Comparison of ENCODE assay signal across 8 cellular contexts in the genomic region with DNA sequence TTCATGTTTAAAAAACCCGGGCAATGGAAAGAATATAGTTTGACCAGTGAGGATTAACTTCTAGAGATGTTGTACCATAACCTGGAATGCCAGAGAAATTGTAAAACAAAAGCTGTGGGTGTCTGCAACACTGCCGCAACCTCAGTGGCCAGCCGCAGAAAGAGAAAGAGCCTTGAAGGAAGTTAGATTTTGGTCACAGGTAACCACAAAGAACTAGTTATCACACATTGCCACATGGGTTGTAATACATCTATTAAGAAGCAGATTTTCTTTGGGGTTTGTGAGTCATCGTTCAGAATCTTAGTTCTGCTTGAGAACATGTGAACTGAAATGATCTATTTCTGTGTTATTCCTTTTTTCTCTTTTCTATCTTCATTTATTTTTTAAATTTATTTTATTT.
DNase-seq lines count a peak whose midpoint lies in the region; ATAC-seq, FAIRE-seq and TF ChIP-seq lines count a peak whose summit lies in the region.

No MANE protein-coding gene starts in this region.

- H3K4me3 ChIP-seq in KMS-11 (IDR thresholded peaks at IDR 0.05; ENCODE audit: insufficient read depth, low read depth, low read length) (no peak overlapping the region), astrocyte of the spinal cord (ENCODE audit: low read depth, low read length) (no peak overlapping the region)

- TF ChIP-seq CTCF in KMS-11 (conservative IDR thresholded peaks at IDR 0.05; ENCODE audit: low read depth, low read length) (no peak), astrocyte of the spinal cord (IDR thresholded peaks at IDR 0.05; ENCODE audit: low read depth, low read length) (no peak), D721Med (IDR thresholded peaks at IDR 0.05; ENCODE audit: insufficient read depth, missing control alignments) (no peak)

- ATAC-seq in GM21423 (IDR thresholded peaks at IDR 0.05; ENCODE audit: unreplicated experiment): peak; percentile 86

- H4K20me1 ChIP-seq in KMS-11 (ENCODE audit: insufficient read depth): no peaks in the 10 kb centered on the region

- DNase-seq in ELR (ENCODE audit: low read depth) (peak; percentile 69), astrocyte of the spinal cord (ENCODE audit: low read depth, low spot score) (peak; percentile 87), NCI-H1436 (lab: John Stamatoyannopoulos, UW) (no peak), NCI-H1417 treated with DMSO at 0.1 percent for 48 hours (lab: John Stamatoyannopoulos, UW) (no peak), D721Med (ENCODE audit: insufficient read length, low spot score) (no peak), NCI-H146 (lab: John Stamatoyannopoulos, UW) (no peak)

- peak overlapping the region; percentile 64 for H3K4me2 ChIP-seq in KMS-11

- H3K36me3 ChIP-seq in KMS-11 (ENCODE audit: insufficient read depth): no peaks in the 10 kb centered on the region

- in situ Hi-C loops in astrocyte of the spinal cord (cut with HindIII; ENCODE audit: low sequenced_read_pairs): no loop called here

- no peak overlapping the region for H2AFZ ChIP-seq in KMS-11 (ENCODE audit: low read depth)

- peaks cover 26% of the 10 kb centered on the region for H3K4me1 ChIP-seq in KMS-11 (ENCODE audit: low read depth, poor library complexity, severe bottlenecking)

- H3K79me2 ChIP-seq in KMS-11 (ENCODE audit: insufficient read depth, low read depth): no peaks in the 10 kb centered on the region

- H3K27ac ChIP-seq in KMS-11: no peak overlapping the region

- no peak for FAIRE-seq in D721Med (lab: Jason Lieb, UNC)

- H3K9ac ChIP-seq in KMS-11: no peak overlapping the region

- H3K27me3 ChIP-seq in KMS-11 (ENCODE audit: insufficient read depth, low read depth): peaks cover 69% of the 10 kb centered on the region

Comparison
In these comparisons a context has a peak if more than half of its experiments do, and no peak if none do; other contexts are left out.
1. DNase-seq: peak in ELR (single experiment) and astrocyte of the spinal cord (single experiment); none in NCI-H1436 (single experiment), NCI-H1417 treated with DMSO at 0.1 percent for 48 hours (single experiment), D721Med (single experiment) and NCI-H146 (single experiment).